Comparison of ENCODE assay signal across 31 cellular contexts in genomic region chr10:60919551-60919950, GRCh38. TPM values are rescaled to one million over a fixed set of nuclear protein-coding genes. Genes with fewer than 3 reads are reported as not detected.
"Had no signal": no experiment of that assay in that cellular context is flagged by ENCODE, and none has a peak within 500 bp of the region (broad histone marks: within the 10 kb centered on the region; RNA-seq: fewer than 3 reads in every experiment).

No MANE protein-coding gene starts in this region.

- H3K36me3 ChIP-seq: adrenal gland, cardiac muscle cell had no signal

- H3K9me3 ChIP-seq: adrenal gland had no signal

- H3K4me3 ChIP-seq: adrenal gland, cardiac muscle cell had no signal

- H3K4me1 ChIP-seq: adrenal gland had no signal

- H3K27ac ChIP-seq: adrenal gland, cardiac muscle cell, VCaP had no signal

- H3K27me3 ChIP-seq: adrenal gland, cardiac muscle cell had no signal

- DNase-seq: activated B cell treated with CpG ODN at 0.5 μM for 24 hours; activated CD4-positive, alpha-beta memory T cell treated with anti-CD3 and anti-CD28 coated beads for 36 hours; activated CD4-positive, alpha-beta T cell treated with anti-CD3 and anti-CD28 coated beads for 4 hours; activated CD4-positive, alpha-beta T cell treated with anti-CD3 and anti-CD28 coated beads, Interleukin-2, amount 10 ng/mL, durations not matched to agents 24 days and 14 days; activated CD4-positive, alpha-beta T cell treated with anti-CD3 and anti-CD28 coated beads, Interleukin-2, amount 50 U/mL, for 1 hour; activated CD4-positive, alpha-beta T cell treated with anti-CD3 and anti-CD28 coated beads, Interleukin-2, amount 50 U/mL, for 4 hours; activated CD4-positive, CD25-positive, alpha-beta regulatory T cell treated with anti-CD3 and anti-CD28 coated beads, Interleukin-2, amount 50 U/mL, for 72 hours; activated CD8-positive, alpha-beta memory T cell treated with anti-CD3 and anti-CD28 coated beads, Interleukin-2, amount 50 U/mL, for 4 hours; activated CD8-positive, alpha-beta T cell treated with anti-CD3 and anti-CD28 coated beads for 36 hours; activated effector memory CD4-positive, alpha-beta T cell treated with anti-CD3 and anti-CD28 coated beads, Interleukin-2, amount 50 U/mL, for 16 hours; activated gamma-delta T cell treated with Interleukin-2 at 50 U/mL for 16 hours; activated naive CD4-positive, alpha-beta T cell; activated naive CD4-positive, alpha-beta T cell treated with anti-CD3 and anti-CD28 coated beads for 36 hours; activated naive CD4-positive, alpha-beta T cell treated with anti-CD3 and anti-CD28 coated beads, Interleukin-2, amount 50 U/mL, for 16 hours; activated naive CD8-positive, alpha-beta T cell treated with anti-CD3 and anti-CD28 coated beads for 36 hours; activated T-cell treated with anti-CD3 and anti-CD28 coated beads for 4 hours; activated T-cell treated with anti-CD3 and anti-CD28 coated beads, Interleukin-2, amount 50 U/mL, for 1 hour; activated T-cell treated with anti-CD3 and anti-CD28 coated beads, Interleukin-2, amount 50 U/mL, for 4 hours; activated T-cell treated with anti-CD3 and anti-CD28 coated beads, Interleukin-2, amount 50 U/mL, for 72 hours; adrenal gland; amniotic stem cell; aorta; caudate nucleus; cerebellar nuclear complex; T-helper 9 cell had no signal

- ATAC-seq: activated CD8-positive, alpha-beta T cell treated with anti-CD3 and anti-CD28 coated beads for 36 hours; activated naive CD4-positive, alpha-beta T cell treated with anti-CD3 and anti-CD28 coated beads, Interleukin-2, amount 50 U/mL, for 72 hours; activated T-cell treated with anti-CD3 and anti-CD28 coated beads, Interleukin-2, amount 50 U/mL, for 4 hours; activated T-cell treated with anti-CD3 and anti-CD28 coated beads, Interleukin-2, amount 50 U/mL, for 72 hours; activated T-helper 17 cell treated with anti-CD3 and anti-CD28 coated beads, Interleukin-2, amount 50 U/mL, for 72 hours had no signal

RNA-seq across cellular contexts. Expression of gene RHOBTB1, which starts 24.4 kb away (rescaled TPM):
- total RNA-seq: activated CD4-positive, alpha-beta memory T cell treated with anti-CD3 and anti-CD28 coated beads for 36 hours; activated CD4-positive, alpha-beta T cell treated with anti-CD3 and anti-CD28 coated beads, Interleukin-2, amount 10 ng/mL, durations not matched to agents 24 days and 14 days; activated CD8-positive, alpha-beta memory T cell treated with anti-CD3 and anti-CD28 coated beads for 36 hours; activated naive CD4-positive, alpha-beta T cell treated with anti-CD3 and anti-CD28 coated beads for 36 hours; activated T-helper 1 cell treated with anti-CD3 and anti-CD28 coated beads, Interleukin-12 subunit alpha, Interleukin-12 subunit beta, Interleukin-2, Interleukin-4 antibody, amounts not matched to agents 30 ng/mL and 10 ng/mL and 1 ng/mL, durations not matched to agents 14 hours and 24 hours and 36 hours had no signal
